1 cellular context compared by ENCODE assay signal in the genomic region with DNA sequence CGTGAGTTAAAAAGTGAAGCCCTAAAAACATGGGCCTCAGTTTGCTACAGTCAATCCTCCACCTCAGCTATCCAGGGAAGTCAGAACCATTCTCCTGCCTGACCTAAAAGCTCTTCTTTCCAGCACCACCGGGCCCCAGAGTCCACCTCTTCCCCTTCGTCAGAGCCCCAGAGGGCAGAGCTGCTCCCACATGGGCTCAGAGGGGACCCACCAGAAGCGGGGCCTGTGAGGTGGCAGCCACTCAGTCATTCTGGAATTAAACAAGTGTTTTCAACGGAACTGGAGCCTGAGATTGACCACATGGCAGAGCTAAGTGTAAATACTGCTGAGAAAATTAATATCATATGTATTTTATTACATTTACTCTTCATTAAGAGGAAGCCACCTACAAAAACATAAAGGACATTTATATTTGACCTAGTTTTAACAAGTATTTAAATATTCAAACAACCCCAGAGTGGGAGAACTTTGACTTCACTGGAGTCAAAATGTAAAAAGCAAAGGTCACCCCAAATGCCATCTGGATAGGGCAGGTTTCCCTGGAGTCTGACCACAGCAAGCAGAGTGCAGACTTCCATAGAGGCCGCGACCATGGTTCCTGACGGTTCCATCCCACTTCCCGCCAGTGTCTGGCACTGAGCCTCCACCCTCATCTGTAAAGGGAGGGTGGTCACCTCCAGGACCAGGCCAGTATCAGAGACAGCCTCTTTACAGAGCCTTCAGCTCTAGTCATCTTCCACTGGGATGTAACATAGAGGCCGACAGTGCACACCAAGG.
TF ChIP-seq lines count a peak whose summit lies in the region.

No MANE protein-coding gene starts in this region.

TF ChIP-seq in endothelial cell of umbilical vein, 7 proteins besides CTCF, POLR2A, EP300 and RAD21:
- TF ChIP-seq FOS (IDR thresholded peaks at IDR 0.05; ENCODE audit: borderline replicate concordance, insufficient read depth, low read length) (no peak), POLR2AphosphoS5 (IDR thresholded peaks at IDR 0.05; ENCODE audit: insufficient read depth, low read depth, low read length) (no peak), JUN (IDR thresholded peaks at IDR 0.05; ENCODE audit: borderline replicate concordance, insufficient read depth, insufficient read length, low read depth) (no peak), GATA2 (IDR thresholded peaks at IDR 0.05; ENCODE audit: insufficient read depth, insufficient read length, low read depth, low read length) (no peak), MYC (IDR thresholded peaks at IDR 0.05; ENCODE audit: low read depth, low read length) (no peak), EZH2 (IDR thresholded peaks at IDR 0.05; ENCODE audit: borderline replicate concordance, low read depth, low read length, severe bottlenecking) (no peak)
- TF ChIP-seq, protein P1, sequence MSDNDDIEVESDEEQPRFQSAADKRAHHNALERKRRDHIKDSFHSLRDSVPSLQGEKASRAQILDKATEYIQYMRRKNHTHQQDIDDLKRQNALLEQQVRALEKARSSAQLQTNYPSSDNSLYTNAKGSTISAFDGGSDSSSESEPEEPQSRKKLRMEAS (IDR thresholded peaks at IDR 0.05; ENCODE audit: insufficient read depth, insufficient read length) = no peak
